Comparison of ENCODE assay signal across 24 cellular contexts in genomic region chr11:50333861-50334260, GRCh38.
"Had no signal": no experiment of that assay in that cellular context is flagged by ENCODE, and none has a peak within 500 bp of the region (broad histone marks: within the 10 kb centered on the region; RNA-seq: fewer than 3 reads in every experiment).

No MANE protein-coding gene starts in this region.

- H3K36me3 ChIP-seq: heart right ventricle, lower lobe of right lung, neutrophil, right atrium auricular region, sigmoid colon, tibial nerve, upper lobe of right lung, vagina had no signal

- H3K4me1 Mint-ChIP-seq: endodermal cell; naive thymus-derived CD4-positive, alpha-beta T cell; nephron progenitor cell; stimulated activated naive B cell treated with anti-CD40 and anti-IgM and Interleukin-4, amounts not matched to agents 10 μg/mL and 1 μg/mL and 100 μg/mL, for 72 hours; stimulated activated naive CD8-positive, alpha-beta T cell treated with anti-CD3 and anti-CD28 coated beads, Interleukin-15, amount 100 ng/mL, for 72 hours had no signal

- H3K9me3 ChIP-seq: neutrophil, sigmoid colon, testis, upper lobe of right lung, vagina had no signal

- H3K27me3 ChIP-seq: heart right ventricle, neutrophil, right atrium auricular region, sigmoid colon, testis, tibial nerve, upper lobe of right lung, vagina had no signal

- H3K27ac Mint-ChIP-seq: endodermal cell; naive thymus-derived CD4-positive, alpha-beta T cell; nephron progenitor cell; stimulated activated naive B cell treated with anti-CD40 and anti-IgM and Interleukin-4, amounts not matched to agents 10 μg/mL and 1 μg/mL and 100 μg/mL, for 72 hours; stimulated activated naive CD8-positive, alpha-beta T cell treated with anti-CD3 and anti-CD28 coated beads, Interleukin-15, amount 100 ng/mL, for 72 hours had no signal

- H3K4me1 ChIP-seq: lower lobe of right lung, right atrium auricular region, sigmoid colon, testis, tibial nerve, upper lobe of right lung, vagina had no signal

- H3K27ac ChIP-seq: coronary artery, heart right ventricle, lower lobe of right lung, neutrophil, right atrium auricular region, sigmoid colon, testis, tibial nerve, upper lobe of right lung, vagina had no signal

- H3K36me3 Mint-ChIP-seq: stimulated activated naive B cell treated with anti-CD40 and anti-IgM and Interleukin-4, amounts not matched to agents 10 μg/mL and 1 μg/mL and 100 μg/mL, for 72 hours had no signal

- H3K27me3 Mint-ChIP-seq: naive thymus-derived CD4-positive, alpha-beta T cell; stimulated activated naive B cell treated with anti-CD40 and anti-IgM and Interleukin-4, amounts not matched to agents 10 μg/mL and 1 μg/mL and 100 μg/mL, for 72 hours; stimulated activated naive CD8-positive, alpha-beta T cell treated with anti-CD3 and anti-CD28 coated beads, Interleukin-15, amount 100 ng/mL, for 72 hours had no signal

- DNase-seq: effector CD4-positive, alpha-beta T cell; endodermal cell; heart right ventricle; lower lobe of right lung; mesendoderm; naive thymus-derived CD4-positive, alpha-beta T cell; nephron progenitor cell; sigmoid colon; stimulated activated CD4-positive, alpha-beta T cell treated with anti-CD3 and anti-CD28 coated beads, Interleukin-2, amount 100 ng/mL, for 24 hours; stimulated activated CD4-positive, alpha-beta T cell treated with anti-CD3 and anti-CD28 coated beads, Interleukin-4, amount 100 ng/mL, for 4 hours; stimulated activated naive B cell treated with anti-CD40 and anti-IgM and Interleukin-4, amounts not matched to agents 10 μg/mL and 1 μg/mL and 100 μg/mL, for 72 hours; stimulated activated naive CD8-positive, alpha-beta T cell treated with anti-CD3 and anti-CD28 coated beads, Interleukin-15, amount 100 ng/mL, for 72 hours; testis; upper lobe of right lung had no signal

- FAIRE-seq: endothelial cell of umbilical vein, frontal cortex, islet of Langerhans had no signal

- H3K4me3 ChIP-seq: coronary artery, heart right ventricle, lower lobe of right lung, right atrium auricular region, sigmoid colon, skin epidermis, testis, tibial nerve, upper lobe of right lung, vagina had no signal

- ATAC-seq: left lobe of liver; lower lobe of right lung; naive thymus-derived CD4-positive, alpha-beta T cell; stimulated activated naive B cell treated with anti-CD40 and anti-IgM and Interleukin-4, amounts not matched to agents 10 μg/mL and 1 μg/mL and 100 μg/mL, for 72 hours; stimulated activated naive CD8-positive, alpha-beta T cell treated with anti-CD3 and anti-CD28 coated beads, Interleukin-15, amount 100 ng/mL, for 72 hours; upper lobe of right lung had no signal

- H3K4me3 Mint-ChIP-seq: endodermal cell; naive thymus-derived CD4-positive, alpha-beta T cell; nephron progenitor cell; stimulated activated naive B cell treated with anti-CD40 and anti-IgM and Interleukin-4, amounts not matched to agents 10 μg/mL and 1 μg/mL and 100 μg/mL, for 72 hours; stimulated activated naive CD8-positive, alpha-beta T cell treated with anti-CD3 and anti-CD28 coated beads, Interleukin-15, amount 100 ng/mL, for 72 hours had no signal
